ENCODE assay signal across 16 cellular contexts in the genomic region with DNA sequence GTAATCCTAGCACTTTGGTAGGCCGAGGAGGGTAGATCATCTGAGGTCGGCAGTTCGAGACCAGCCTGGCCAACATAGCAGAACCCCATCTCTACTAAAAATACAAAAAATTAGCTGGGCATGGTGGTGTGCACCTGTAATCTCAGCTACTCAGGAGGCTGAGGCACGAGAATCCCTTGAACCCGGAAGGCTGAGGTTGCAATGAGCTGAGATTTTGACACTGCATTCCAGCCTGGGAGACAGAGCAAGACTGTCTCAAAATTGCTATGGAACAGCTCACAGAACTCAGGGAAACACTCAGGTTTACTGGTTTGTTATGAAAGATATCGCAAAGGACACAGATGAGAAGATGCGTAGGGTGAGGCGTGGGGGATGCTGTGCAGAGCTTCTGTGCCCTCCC. TPM values are rescaled to one million over a fixed set of nuclear protein-coding genes. Genes with fewer than 3 reads are reported as not detected.
"Had no signal": no experiment of that assay in that cellular context is flagged by ENCODE, and none has a peak within 500 bp of the region (broad histone marks: within the 10 kb centered on the region; RNA-seq: fewer than 3 reads in every experiment).

No MANE protein-coding gene starts in this region.

- H3K27ac ChIP-seq: esophagus squamous epithelium, pancreas, tibial artery had no signal

- H3K27me3 ChIP-seq: esophagus squamous epithelium, pancreas, tibial artery had no signal

- FAIRE-seq: pancreas had no signal

- H3K9me3 ChIP-seq: esophagus squamous epithelium, pancreas, tibial artery had no signal

- H3K36me3 ChIP-seq: pancreas, tibial artery had no signal

- H3K27ac Mint-ChIP-seq: activated naive CD8-positive, alpha-beta T cell treated with anti-CD3 and anti-CD28 coated beads for 36 hours had no signal

- H3K4me3 ChIP-seq: esophagus squamous epithelium, pancreas, tibial artery had no signal

- ATAC-seq: activated CD4-positive, CD25-positive, alpha-beta regulatory T cell treated with anti-CD3 and anti-CD28 coated beads, Interleukin-2, amount 50 U/mL, for 24 hours; left colon; pancreas; stimulated activated effector memory CD8-positive, alpha-beta T cell treated with anti-CD3 and anti-CD28 coated beads, Interleukin-12 subunit alpha, Interleukin-12 subunit beta, amount 100 ng/mL, for 72 hours had no signal

- H3K27me3 Mint-ChIP-seq: activated naive CD8-positive, alpha-beta T cell treated with anti-CD3 and anti-CD28 coated beads for 36 hours had no signal

- DNase-seq: activated effector memory CD4-positive, alpha-beta T cell treated with anti-CD3 and anti-CD28 coated beads, Interleukin-2, amount 50 U/mL, for 16 hours; activated naive CD8-positive, alpha-beta T cell treated with anti-CD3 and anti-CD28 coated beads for 36 hours; activated T-cell treated with anti-CD3 and anti-CD28 coated beads, Interleukin-2, amount 50 U/mL, for 1 hour; esophagus squamous epithelium; foreskin fibroblast; left colon; nephron progenitor cell; pancreas; retina; tibial artery had no signal

- H3K9me3 Mint-ChIP-seq: activated naive CD8-positive, alpha-beta T cell treated with anti-CD3 and anti-CD28 coated beads for 36 hours; nephron progenitor cell; stimulated activated effector memory CD8-positive, alpha-beta T cell treated with anti-CD3 and anti-CD28 coated beads, Interleukin-12 subunit alpha, Interleukin-12 subunit beta, amount 100 ng/mL, for 72 hours had no signal

RNA-seq across cellular contexts. Expression of a gene that starts 27.7 kb away (rescaled TPM):
- total RNA-seq: activated naive CD8-positive, alpha-beta T cell treated with anti-CD3 and anti-CD28 coated beads for 36 hours; esophagus squamous epithelium; lung microvascular endothelial cell; pancreas; SK-MEL-5; skeletal muscle tissue; T-helper 1 cell treated with Interleukin-12 subunit alpha and Interleukin-12 subunit beta and Interleukin-4 antibody, amounts not matched to agents 30 ng/mL and 1 ng/mL, for 36 hours had no signal
